Comparison of ENCODE assay signal across 18 cellular contexts in the genomic region with DNA sequence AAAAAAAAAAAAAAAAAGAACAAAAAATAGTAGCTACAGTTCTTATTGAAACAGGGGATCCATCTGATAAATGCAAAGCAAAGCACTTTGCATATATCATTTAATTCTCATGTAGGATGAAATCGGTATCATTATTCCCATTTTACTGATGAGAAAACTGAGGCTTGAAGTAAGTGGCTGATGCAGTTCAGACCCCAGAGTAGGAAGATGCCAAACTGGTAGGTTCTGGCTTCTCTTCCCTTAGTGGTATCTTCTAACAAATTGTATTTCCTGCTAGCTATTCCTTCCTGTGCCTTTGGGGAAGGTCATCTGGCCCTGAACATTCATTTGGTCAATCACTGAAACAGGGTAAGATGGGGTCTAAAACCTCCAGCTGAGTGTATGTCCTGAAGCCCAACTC. TPM values are rescaled to one million over a fixed set of nuclear protein-coding genes. Genes with fewer than 3 reads are reported as not detected.
"Had no signal": no experiment of that assay in that cellular context is flagged by ENCODE, and none has a peak within 500 bp of the region (broad histone marks: within the 10 kb centered on the region; RNA-seq: fewer than 3 reads in every experiment).

No MANE protein-coding gene starts in this region.

- H3K4me1 ChIP-seq: colonic mucosa, left lung, parathyroid adenoma, psoas muscle had no signal

- H3K9me3 ChIP-seq: colonic mucosa, left lung, psoas muscle, testis, tibial nerve had no signal

- H3K27me3 ChIP-seq: colonic mucosa, testis, tibial nerve had no signal

- ATAC-seq: left lung; psoas muscle; stimulated activated effector memory CD8-positive, alpha-beta T cell treated with anti-CD3 and anti-CD28 coated beads, Interleukin-12 subunit alpha, Interleukin-12 subunit beta, amount 100 ng/mL, for 72 hours had no signal

- DNase-seq: caudate nucleus; colonic mucosa; dermis blood vessel endothelial cell; foreskin melanocyte; islet precursor cell; left lung; mesenchymal stem cell; midbrain; naive B cell; occipital lobe; psoas muscle; stimulated activated CD4-positive, alpha-beta T cell treated with anti-CD3 and anti-CD28 coated beads, Interleukin-4, amount 100 ng/mL, for 1 hour; stimulated activated CD8-positive, alpha-beta memory T cell treated with anti-CD3 and anti-CD28 coated beads, Interleukin-4, amount 100 ng/mL, for 48 hours; testis had no signal

- H3K36me3 ChIP-seq: colonic mucosa, left lung, tibial nerve had no signal

- H3K4me3 ChIP-seq: colonic mucosa, left lung, lung, psoas muscle, testis, tibial nerve had no signal

- H3K27ac ChIP-seq: colonic mucosa, left lung, parathyroid adenoma, psoas muscle, testis, tibial nerve had no signal

RNA-seq across cellular contexts. Expression of a gene that starts 28.1 kb away (rescaled TPM):
- total RNA-seq: dermis blood vessel endothelial cell, occipital lobe had no signal
